ENCODE assay signal across 27 cellular contexts in genomic region chrX:63581390-63581789, GRCh38.
DNase-seq lines count a peak whose midpoint lies in the region; ATAC-seq, FAIRE-seq and TF ChIP-seq lines count a peak whose summit lies in the region.
"Had no signal": no experiment of that assay in that cellular context is flagged by ENCODE, and none has a peak within 500 bp of the region (broad histone marks: within the 10 kb centered on the region; RNA-seq: fewer than 3 reads in every experiment).

No MANE protein-coding gene starts in this region.

- no peak overlapping the region for H2AFZ ChIP-seq in H1 (ENCODE audit: low read length)

- CTCF ChIA-PET in H1 (lab: Charles Lee; ENCODE audit: partially characterized antibody): no interaction called here

- H4K91ac ChIP-seq in H1 (replicated peaks; ENCODE audit: insufficient read length, low read length): no peak overlapping the region

- H2AK5ac ChIP-seq in H1 (ENCODE audit: low read depth, low read length): no peak overlapping the region

- no peak for ATAC-seq in GM19452 (IDR thresholded peaks at IDR 0.05; ENCODE audit: unreplicated experiment)
- ATAC-seq: HepG2, Panc1 had no signal

- H3K9ac ChIP-seq in H1 (replicated peaks in 1 of 4; ENCODE audit: extremely low read depth in 1 of 4, low read depth in 3 of 4, low read length in 3 of 4): no peak overlapping the region
- no peak overlapping the region for H3K9ac ChIP-seq in iPS-18a (ENCODE audit: low read length)

- intact Hi-C loops in cardiac septum (cut with DNase I): no loop called here

- peak; percentile 0 for DNase-seq in NCI-H748 (lab: John Stamatoyannopoulos, UW; ENCODE audit: unreplicated experiment)
- no peak for DNase-seq in NCI-H748 treated with DMSO at 0.1 percent for 48 hours (lab: John Stamatoyannopoulos, UW)
- peak; percentile 47 to 56 for DNase-seq in H1 (ENCODE audit: low read depth in 1 of 2, low spot score in 2 of 2)
- no peak for DNase-seq in stimulated activated CD4-positive, alpha-beta T cell treated with anti-CD3 and anti-CD28 coated beads, Interleukin-12 subunit alpha, Interleukin-12 subunit beta, amount 100 ng/mL, for 4 hours
- DNase-seq in cardiac septum (ENCODE audit: low spot score): no peak
- no peak for DNase-seq in HK-2 (ENCODE audit: unreplicated experiment)
- DNase-seq: 8988T, ACHN, BE2C, Calu3, Karpas-422, NCI-H1092, NCI-H1436, NCI-H187, NCI-H2081 treated with DMSO at 0.1 percent for 48 hours, NCI-H2171, NCI-H226, NCI-H510A, NCI-H774, SHP77 had no signal

- H4K8ac ChIP-seq in H1 (ENCODE audit: extremely low read depth, insufficient read depth, low read length): no peak overlapping the region

- no peak overlapping the region for H2BK15ac ChIP-seq in H1 (ENCODE audit: low read length)

- H3K79me2 ChIP-seq in H1 (ENCODE audit: control insufficient read depth in 1 of 2, insufficient read depth in 2 of 2, low read length in 2 of 2): no peaks in the 10 kb centered on the region

- no peak for TF ChIP-seq RAD21 in H1 (IDR thresholded peaks at IDR 0.05 in 1 of 2, conservative IDR thresholded peaks at IDR 0.05 in 1 of 2; ENCODE audit: low read depth in 2 of 2, low read length in 2 of 2)

- H2BK12ac ChIP-seq in H1 (ENCODE audit: low read depth, low read length): no peak overlapping the region

- no peak overlapping the region for H4K5ac ChIP-seq in H1 (ENCODE audit: insufficient read length, low read depth, low read length)

- H2BK120ac ChIP-seq in H1 (replicated peaks; ENCODE audit: low read depth, low read length): no peak overlapping the region

- no peak overlapping the region for H2BK5ac ChIP-seq in H1 (ENCODE audit: low read depth, low read length)

- H3K56ac ChIP-seq in H1 (replicated peaks; ENCODE audit: insufficient read length, low read depth, low read length): no peak overlapping the region

- no peaks in the 10 kb centered on the region for H3K36me3 ChIP-seq in H1 (ENCODE audit: control insufficient read depth in 2 of 4, insufficient read depth in 4 of 4, low read length in 3 of 4)
- no peaks in the 10 kb centered on the region for H3K36me3 ChIP-seq in iPS-18a (ENCODE audit: control insufficient read depth, low read depth, low read length)
- H3K36me3 ChIP-seq: BE2C had no signal

- no peak overlapping the region for H3K14ac ChIP-seq in H1 (ENCODE audit: insufficient read length)

- H3K9me3 ChIP-seq in H1 (ENCODE audit: insufficient read depth in 2 of 2, low read depth in 1 of 2, low read length in 1 of 2): no peaks in the 10 kb centered on the region
- peaks cover 27% of the 10 kb centered on the region for H3K9me3 ChIP-seq in iPS-18a (ENCODE audit: control insufficient read depth, low read depth, low read length)
- H3K9me3 ChIP-seq: BE2C had no signal

- no peak overlapping the region for H2BK20ac ChIP-seq in H1 (ENCODE audit: low read length)

- no peaks in the 10 kb centered on the region for H4K20me1 ChIP-seq in H1 (replicated peaks in 1 of 2; ENCODE audit: control insufficient read depth in 1 of 2, insufficient read depth in 2 of 2, low read length in 2 of 2)

- no peaks in the 10 kb centered on the region for H3K23me2 ChIP-seq in H1 (ENCODE audit: low read depth, low read length)

- TF ChIP-seq POLR2A in H1 (IDR thresholded peaks at IDR 0.05; ENCODE audit: control extremely low read depth in 1 of 2, low read depth in 2 of 2, low read length in 2 of 2): no peak

- no peaks in the 10 kb centered on the region for H3K27me3 ChIP-seq in H1 (replicated peaks in 1 of 4; ENCODE audit: control insufficient read depth in 3 of 4, extremely low read depth in 1 of 4, insufficient read depth in 3 of 4, low read length in 3 of 4)
- H3K27me3 ChIP-seq in iPS-18a (ENCODE audit: control insufficient read depth, insufficient read depth, low read length): no peaks in the 10 kb centered on the region
- H3K27me3 ChIP-seq: BE2C had no signal

- 6% methylated on average over 5 of the region's 5 CpGs; no CpG with 5 or more reads in 1 of the 2 experiments for WGBS in H1 (ENCODE audit: extremely low coverage in 1 of 2, insufficient coverage in 1 of 2, insufficient read length in 1 of 2, insufficient replicate concordance in 2 of 2, low coverage in 1 of 2, low lambda C conversion rate in 2 of 2, missing lambda C conversion rate in 1 of 2), 2 experiments

- H3K4me1 ChIP-seq in H1 (replicated peaks in 1 of 4; ENCODE audit: control insufficient read depth in 3 of 4, insufficient read depth in 4 of 4, low read length in 3 of 4) (peaks cover 0 to 5% (median 0%) of the 10 kb centered on the region in 4 experiments; a peak in 3 of 7 replicates), iPS-18a (ENCODE audit: control insufficient read depth, low read depth, low read length) (peaks cover 26% of the 10 kb centered on the region)
- H3K4me1 ChIP-seq: BE2C had no signal

- H3K79me1 ChIP-seq in H1 (ENCODE audit: low read depth, low read length): no peaks in the 10 kb centered on the region

- no peak overlapping the region for H3K27ac ChIP-seq in H1 (ENCODE audit: low read depth, low read length)
- H3K27ac ChIP-seq in iPS-18a (ENCODE audit: low read length): no peak overlapping the region
- H3K27ac ChIP-seq: HL-60, RWPE1 had no signal

- H3K18ac ChIP-seq in H1 (ENCODE audit: extremely low read depth, low read length): no peak overlapping the region

- FAIRE-seq in H1 (lab: Jason Lieb, UNC): peak; percentile 100
- FAIRE-seq: G401.6, HepG2 had no signal

- no peak overlapping the region for H3K4ac ChIP-seq in H1 (replicated peaks; ENCODE audit: insufficient read length, low read depth, low read length)

- H3K4me3 ChIP-seq in H1 (ENCODE audit: extremely low read depth in 1 of 4, insufficient read depth in 2 of 4, low read depth in 3 of 4, low read length in 4 of 4) (peak overlapping the region in 1 of 4 experiments; percentile 43; a peak in 1 of 8 replicates), iPS-18a (ENCODE audit: low read length) (peak overlapping the region; percentile 22)

- no peak overlapping the region for H3K23ac ChIP-seq in H1 (ENCODE audit: insufficient read length)

- peak overlapping the region; percentile 34 to 54; a peak in 2 of 4 replicates for H3K4me2 ChIP-seq in H1 (ENCODE audit: insufficient read depth in 1 of 2, low read depth in 2 of 2, low read length in 2 of 2)

- TF ChIP-seq EP300 in H1 (IDR thresholded peaks at IDR 0.05; ENCODE audit: borderline replicate concordance in 1 of 2, low read depth in 2 of 2, low read length in 2 of 2): peak in 1 of 2 experiments; percentile 29; a peak in 1 of 3 replicates

- no peak for TF ChIP-seq CTCF in H1 (IDR thresholded peaks at IDR 0.05; ENCODE audit: control extremely low read depth in 1 of 3, insufficient read depth in 1 of 3, low read depth in 1 of 3, low read length in 3 of 3)

- POLR2A ChIA-PET in H1 (lab: Charles Lee; ENCODE audit: partially characterized antibody): interaction anchor here (0.7 kb wide), 1 partner anchor 13 kb away, joined by 3 read pairs; no protein-coding TSS in a partner anchor

TF ChIP-seq in H1, 55 proteins besides CTCF, POLR2A, EP300 and RAD21 (continues in another document):
- TF ChIP-seq BACH1 (IDR thresholded peaks at IDR 0.05; ENCODE audit: low read length) (no peak), BCL11A (IDR thresholded peaks at IDR 0.05; ENCODE audit: low read depth in 2 of 2, low read length in 2 of 2) (peak in 1 of 2 experiments; percentile 92), SAP30 (IDR thresholded peaks at IDR 0.05; ENCODE audit: insufficient read depth, insufficient replicate concordance, low read length) (no peak), CHD2 (IDR thresholded peaks at IDR 0.05; ENCODE audit: low read length) (peak; percentile 31; the same call in 1 of the 2 replicates), MAX (IDR thresholded peaks at IDR 0.05) (0 out of 2 replicates have a peak, but pooled peaks have one; percentile 16), CEBPB (IDR thresholded peaks at IDR 0.05; ENCODE audit: low read depth, low read length) (peak; percentile 66), SIN3A (conservative IDR thresholded peaks at IDR 0.05 in 1 of 2, IDR thresholded peaks at IDR 0.05 in 1 of 2; ENCODE audit: low read depth in 1 of 2, low read length in 2 of 2) (no peak), EGR1 (IDR thresholded peaks at IDR 0.05; ENCODE audit: borderline replicate concordance, low read depth, low read length) (no peak), NANOG (IDR thresholded peaks at IDR 0.05; ENCODE audit: insufficient read depth, low read depth, low read length, poor library complexity, severe bottlenecking) (peak; percentile 39), RFX5 (IDR thresholded peaks at IDR 0.05; ENCODE audit: borderline replicate concordance, low read depth, low read length) (no peak)

Comparison
In these comparisons a context has a peak if more than half of its experiments do, and no peak if none do; other contexts are left out.
1. DNase-seq: peak in NCI-H748 (single experiment) and H1 (2 of 2); none in NCI-H748 treated with DMSO at 0.1 percent for 48 hours (single experiment), stimulated activated CD4-positive, alpha-beta T cell treated with anti-CD3 and anti-CD28 coated beads, Interleukin-12 subunit alpha, Interleukin-12 subunit beta, amount 100 ng/mL, for 4 hours (single experiment), cardiac septum (single experiment) and HK-2 (single experiment).